In the genomic region with DNA sequence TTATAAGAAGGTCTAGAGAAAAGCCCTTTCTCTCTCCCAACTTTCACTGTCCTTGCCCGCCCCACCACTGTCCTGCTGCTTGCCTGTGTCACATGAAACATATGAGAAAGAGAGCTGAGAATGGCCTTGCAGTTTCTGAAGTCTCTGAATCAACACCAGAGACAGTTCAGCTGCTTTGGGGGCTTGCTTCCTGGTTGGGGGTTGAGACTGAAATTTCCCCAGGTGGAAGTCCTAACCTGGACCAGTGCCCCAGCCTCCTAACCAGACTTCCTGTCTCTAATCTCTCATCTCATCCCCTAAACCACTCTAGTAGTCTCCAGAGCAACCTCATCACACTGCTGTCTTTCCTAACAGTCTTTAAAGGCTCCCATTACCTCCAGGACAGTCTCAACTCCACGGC, we compare ENCODE assay signal across 10 cellular contexts. TPM values are rescaled to one million over a fixed set of nuclear protein-coding genes. Genes with fewer than 3 reads are reported as not detected.
DNase-seq lines count a peak whose midpoint lies in the region; ATAC-seq and TF ChIP-seq lines count a peak whose summit lies in the region.
"Had no signal": no experiment of that assay in that cellular context is flagged by ENCODE, and none has a peak within 500 bp of the region (broad histone marks: within the 10 kb centered on the region; RNA-seq: fewer than 3 reads in every experiment).

No MANE protein-coding gene starts in this region.

- H3K4me1 Mint-ChIP-seq in activated T-helper 2 cell treated with anti-CD3 and anti-CD28 coated beads, Interferon-gamma antibody, Interleukin-2, Interleukin-4, amounts not matched to agents 10 μg/mL and 5 μg/mL and 100 μg/mL, durations not matched to agents 14 hours and 24 hours and 36 hours (ENCODE audit: low read depth): peaks cover 16% of the 10 kb centered on the region

- no peak overlapping the region for H3K9ac ChIP-seq in smooth muscle cell (ENCODE audit: low read depth)

- WGBS in smooth muscle cell (ENCODE audit: low lambda C conversion rate): 75% methylated on average over 2 of the region's 2 CpGs
- 81% methylated on average over 2 of the region's 2 CpGs for WGBS in prostate gland

- H3K27me3 Mint-ChIP-seq in activated T-helper 2 cell treated with anti-CD3 and anti-CD28 coated beads, Interferon-gamma antibody, Interleukin-2, Interleukin-4, amounts not matched to agents 10 μg/mL and 5 μg/mL and 100 μg/mL, durations not matched to agents 14 hours and 24 hours and 36 hours (ENCODE audit: low read depth): no peaks in the 10 kb centered on the region

- H3K4me1 ChIP-seq in Panc1 (ENCODE audit: control insufficient read depth, insufficient read depth, low read length): peaks cover 29% of the 10 kb centered on the region
- H3K4me1 ChIP-seq in smooth muscle cell (ENCODE audit: low read depth): peaks cover 5% of the 10 kb centered on the region
- no peaks in the 10 kb centered on the region for H3K4me1 ChIP-seq in prostate gland (replicated peaks)

- H3K4me3 ChIP-seq in Panc1 (ENCODE audit: low read depth in 2 of 2, low read length in 2 of 2) (no peak overlapping the region), smooth muscle cell (no peak overlapping the region), prostate gland (no peak overlapping the region)
- H3K4me3 ChIP-seq: pancreas had no signal

- peaks cover 69% of the 10 kb centered on the region for H4K20me1 ChIP-seq in smooth muscle cell (ENCODE audit: low read depth)

- no peak for TF ChIP-seq POLR2A in prostate gland (IDR thresholded peaks at IDR 0.05)

- no peaks in the 10 kb centered on the region for H3F3A ChIP-seq in smooth muscle cell (ENCODE audit: low read depth)

- intact Hi-C loops in Panc1 (cut with micrococcal nuclease; ENCODE audit: unreplicated experiment) (no loop called here), prostate gland (cut with DNase I) (no loop called here)
- intact Hi-C loops in activated T-helper 2 cell treated with anti-CD3 and anti-CD28 coated beads, Interferon-gamma antibody, Interleukin-2, Interleukin-4, amounts not matched to agents 10 μg/mL and 5 μg/mL and 100 μg/mL, durations not matched to agents 14 hours and 24 hours and 36 hours (cut with micrococcal nuclease): no loop called here

- in situ Hi-C loops in Panc1 (cut with HindIII; ENCODE audit: low pct_unique_long_range_greater_than_20kb, low sequenced_read_pairs): no loop called here

- H3K27ac ChIP-seq in Panc1 (ENCODE audit: low read length) (peak overlapping the region; percentile 37; the same call in 1 of the 2 replicates), smooth muscle cell (ENCODE audit: low read depth) (peak overlapping the region; percentile 29), prostate gland (no peak overlapping the region)

- no peak overlapping the region for H3K4me3 Mint-ChIP-seq in activated T-helper 2 cell treated with anti-CD3 and anti-CD28 coated beads, Interferon-gamma antibody, Interleukin-2, Interleukin-4, amounts not matched to agents 10 μg/mL and 5 μg/mL and 100 μg/mL, durations not matched to agents 14 hours and 24 hours and 36 hours (ENCODE audit: low read depth)

- TF ChIP-seq CTCF in Panc1 (IDR thresholded peaks at IDR 0.05) (no peak), smooth muscle cell (IDR thresholded peaks at IDR 0.05; ENCODE audit: borderline replicate concordance, insufficient read depth, poor library complexity, severe bottlenecking) (no peak), prostate gland (IDR thresholded peaks at IDR 0.05) (no peak)

- H2AFZ ChIP-seq in smooth muscle cell (ENCODE audit: low read depth): no peak overlapping the region

- H3K27me3 ChIP-seq in Panc1 (ENCODE audit: control insufficient read depth, insufficient read depth, low read length) (no peaks in the 10 kb centered on the region), smooth muscle cell (ENCODE audit: low read depth) (no peaks in the 10 kb centered on the region), prostate gland (replicated peaks; ENCODE audit: insufficient read depth) (no peaks in the 10 kb centered on the region)
- H3K27me3 ChIP-seq: pancreas had no signal

- CTCF ChIA-PET in Panc1 (lab: Charles Lee): no interaction called here

- peak overlapping the region; percentile 12 for H3K4me2 ChIP-seq in smooth muscle cell

- BruUV-seq in Panc1 (replicated peaks; lab: Mats Ljungman, UMichigan): no TSS peak

- H3K36me3 Mint-ChIP-seq in activated T-helper 2 cell treated with anti-CD3 and anti-CD28 coated beads, Interferon-gamma antibody, Interleukin-2, Interleukin-4, amounts not matched to agents 10 μg/mL and 5 μg/mL and 100 μg/mL, durations not matched to agents 14 hours and 24 hours and 36 hours (ENCODE audit: low read depth): no peaks in the 10 kb centered on the region

- H3K9me3 Mint-ChIP-seq in activated T-helper 2 cell treated with anti-CD3 and anti-CD28 coated beads, Interferon-gamma antibody, Interleukin-2, Interleukin-4, amounts not matched to agents 10 μg/mL and 5 μg/mL and 100 μg/mL, durations not matched to agents 14 hours and 24 hours and 36 hours: no peaks in the 10 kb centered on the region

- DNase-seq in Panc1 (ENCODE audit: low read depth, low spot score) (no peak), smooth muscle cell (lab: John Stamatoyannopoulos, UW; ENCODE audit: unreplicated experiment) (no peak), prostate gland (ENCODE audit: low spot score) (no peak)
- no peak for DNase-seq in activated CD4-positive, alpha-beta T cell treated with anti-CD3 and anti-CD28 coated beads for 4 hours
- no peak for DNase-seq in activated T-helper 2 cell treated with anti-CD3 and anti-CD28 coated beads, Interferon-gamma antibody, Interleukin-2, Interleukin-4, amounts not matched to agents 10 μg/mL and 5 μg/mL and 100 μg/mL, durations not matched to agents 14 hours and 24 hours and 36 hours (ENCODE audit: low spot score)
- DNase-seq: pancreas, SIG-M5 had no signal

- H3K27ac Mint-ChIP-seq in activated T-helper 2 cell treated with anti-CD3 and anti-CD28 coated beads, Interferon-gamma antibody, Interleukin-2, Interleukin-4, amounts not matched to agents 10 μg/mL and 5 μg/mL and 100 μg/mL, durations not matched to agents 14 hours and 24 hours and 36 hours: no peak overlapping the region

- H3K9me3 ChIP-seq in Panc1 (ENCODE audit: control insufficient read depth, insufficient read depth, low read depth, low read length) (no peaks in the 10 kb centered on the region), smooth muscle cell (replicated peaks; ENCODE audit: low read depth) (no peaks in the 10 kb centered on the region), prostate gland (no peaks in the 10 kb centered on the region)
- H3K9me3 ChIP-seq: pancreas had no signal

- peaks cover 82% of the 10 kb centered on the region for H3K79me2 ChIP-seq in smooth muscle cell (ENCODE audit: low read depth)

- POLR2A ChIA-PET in Panc1 (lab: Charles Lee): interaction anchor here (1.1 kb wide), 1 partner anchor 10 kb away, joined by 3 read pairs; no protein-coding TSS in a partner anchor

- H3K36me3 ChIP-seq in Panc1 (ENCODE audit: control insufficient read depth, insufficient read depth, low read length) (no peaks in the 10 kb centered on the region), smooth muscle cell (ENCODE audit: low read depth) (no peaks in the 10 kb centered on the region), prostate gland (no peaks in the 10 kb centered on the region)
- H3K36me3 ChIP-seq: pancreas had no signal

- ATAC-seq in GM19043 (IDR thresholded peaks at IDR 0.05; ENCODE audit: low read depth, unreplicated experiment) (peak; percentile 67), HG02642 (IDR thresholded peaks at IDR 0.05; ENCODE audit: poor library complexity, unreplicated experiment) (peak; percentile 71), Panc1 (no peak)
- no peak for ATAC-seq in activated CD4-positive, CD25-positive, alpha-beta regulatory T cell treated with anti-CD3 and anti-CD28 coated beads, Interleukin-2, amount 50 U/mL, for 24 hours

RNA-seq across cellular contexts. Expression of a gene that starts 10.7 kb away (rescaled TPM):
- 56.7 TPM for total RNA-seq in Panc1 (2021; ENCODE audit: unreplicated experiment)
- 32.2 TPM for polyA plus RNA-seq in Panc1 (2012; ENCODE audit: insufficient read length)
- total RNA-seq in smooth muscle cell: 32.0 and 35.6 TPM in 2 replicates
- polyA plus RNA-seq in smooth muscle cell: 17.2 and 18.2 TPM in 2 replicates
- total RNA-seq in prostate gland: 10 to 100 TPM in 1 of 2 donors, 1 to 10 TPM in 1; 7.2 to 22.4 TPM
- total RNA-seq in activated T-helper 2 cell treated with anti-CD3 and anti-CD28 coated beads, Interferon-gamma antibody, Interleukin-2, Interleukin-4, amounts not matched to agents 10 μg/mL and 5 μg/mL and 100 μg/mL, durations not matched to agents 14 hours and 24 hours and 36 hours: 4.7 TPM in 2 replicates

Comparison
In these comparisons a context has a peak if more than half of its experiments do, and no peak if none do; other contexts are left out.
1. ATAC-seq: peak in GM19043 (single experiment) and HG02642 (single experiment); none in Panc1 (single experiment) and activated CD4-positive, CD25-positive, alpha-beta regulatory T cell treated with anti-CD3 and anti-CD28 coated beads, Interleukin-2, amount 50 U/mL, for 24 hours (0 of 2).
2. H3K27ac ChIP-seq: peak in Panc1 (single experiment) and smooth muscle cell (single experiment); none in prostate gland (0 of 2).